Comparison of ENCODE assay signal across 10 cellular contexts in genomic region chr4:106314960-106315359, GRCh38. TPM values are rescaled to one million over a fixed set of nuclear protein-coding genes. Genes with fewer than 3 reads are reported as not detected.
A peak's percentile ranks its signal among the peaks of the same experiment; 100 is the strongest.
DNase-seq lines count a peak whose midpoint lies in the region; ATAC-seq and TF ChIP-seq lines count a peak whose summit lies in the region.
"Had no signal": no experiment of that assay in that cellular context is flagged by ENCODE, and none has a peak within 500 bp of the region (broad histone marks: within the 10 kb centered on the region; RNA-seq: fewer than 3 reads in every experiment).

No MANE protein-coding gene starts in this region.

- TF ChIP-seq EP300 in suprapubic skin (IDR thresholded peaks at IDR 0.05), result no peak

- H3K9ac ChIP-seq in iPS-20b (ENCODE audit: low read depth, low read length), result peak overlapping the region; percentile 93; the same call in 1 of the 2 replicates

- DNase-seq in HT-29 (ENCODE audit: low spot score) (peak; percentile 36), suprapubic skin (ENCODE audit: low spot score in 2 of 2) (no peak), activated T-cell treated with anti-CD3 and anti-CD28 coated beads for 4 hours (no peak)
- no peak for DNase-seq in stimulated activated CD4-positive, alpha-beta T cell treated with anti-CD3 and anti-CD28 coated beads, Interleukin-4, amount 100 ng/mL, for 24 hours

- TF ChIP-seq CTCF in VCaP (conservative IDR thresholded peaks at IDR 0.05), result no peak
- TF ChIP-seq CTCF in suprapubic skin (IDR thresholded peaks at IDR 0.05), result no peak

- H3K27ac ChIP-seq in VCaP, result peak overlapping the region; percentile 97
- no peak overlapping the region for H3K27ac ChIP-seq in iPS-20b (ENCODE audit: low read length)
- H3K27ac ChIP-seq in suprapubic skin, result peak overlapping the region; percentile 98

- ATAC-seq in GM21619 (IDR thresholded peaks at IDR 0.05; ENCODE audit: unreplicated experiment), result no peak

- H3K9me3 ChIP-seq in iPS-20b (ENCODE audit: insufficient read depth, low read depth, low read length), result no peaks in the 10 kb centered on the region
- H3K9me3 ChIP-seq in suprapubic skin, result no peaks in the 10 kb centered on the region

- TF ChIP-seq POLR2A in suprapubic skin (IDR thresholded peaks at IDR 0.05), result no peak

- peaks cover 5% of the 10 kb centered on the region; the same call in 1 of the 2 replicates for H3K4me1 ChIP-seq in iPS-20b (ENCODE audit: insufficient read depth, low read length)
- H3K4me1 ChIP-seq in suprapubic skin, result peaks cover 43% of the 10 kb centered on the region

- peak overlapping the region; percentile 86 for H3K4me3 ChIP-seq in iPS-20b (ENCODE audit: low read length)
- peak overlapping the region; percentile 81 for H3K4me3 ChIP-seq in suprapubic skin

- H3K27me3 ChIP-seq in iPS-20b (ENCODE audit: insufficient read depth, low read length), result no peaks in the 10 kb centered on the region
- no peaks in the 10 kb centered on the region for H3K27me3 ChIP-seq in suprapubic skin

- H3K36me3 ChIP-seq in iPS-20b (ENCODE audit: insufficient read depth, low read depth, low read length), result no peaks in the 10 kb centered on the region
- no peaks in the 10 kb centered on the region for H3K36me3 ChIP-seq in suprapubic skin

- 31% methylated on average over 6 of the region's 6 CpGs for WGBS in suprapubic skin

RNA-seq across cellular contexts. Expression of gene TBCK, which starts 1.0 kb away (rescaled TPM):
- total RNA-seq in HT-29 (2014; rRNA removed; shearing (Covaris generic)), result 11.1 and 16.2 TPM in 2 replicates
- 10 to 100 TPM; 23.3 to 47.7 (median 34.2) TPM for total RNA-seq in suprapubic skin

RNA-seq across cellular contexts. Expression of gene AIMP1, which starts 1.4 kb away (rescaled TPM):
- 13.0 and 15.5 TPM in 2 replicates for total RNA-seq in HT-29 (2014; rRNA removed; shearing (Covaris generic))
- total RNA-seq in suprapubic skin, result 10 to 100 TPM; 17.0 to 26.6 (median 20.5) TPM

RNA-seq across cellular contexts. Expression of gene GIMD1, which starts 53.6 kb away (rescaled TPM):
- total RNA-seq in HT-29 (2014; rRNA removed; shearing (Covaris generic)), result not detected in 2 replicates
- total RNA-seq in suprapubic skin, result not detected
- total RNA-seq: activated naive CD4-positive, alpha-beta T cell treated with anti-CD3 and anti-CD28 coated beads, Interleukin-2, amount 50 U/mL, for 72 hours; HT1080; SK-MEL-5 had no signal
